28 cellular contexts compared by ENCODE assay signal in genomic region chr16:88340755-88341150, GRCh38. TPM values are rescaled to one million over a fixed set of nuclear protein-coding genes. Genes with fewer than 3 reads are reported as not detected.
"Had no signal": no experiment of that assay in that cellular context is flagged by ENCODE, and none has a peak within 500 bp of the region (broad histone marks: within the 10 kb centered on the region; RNA-seq: fewer than 3 reads in every experiment).

No MANE protein-coding gene starts in this region.

- H3K4me1 ChIP-seq: colonic mucosa, SJSA1 had no signal

- H3K4me3 ChIP-seq: cardiac muscle cell, colonic mucosa, SJSA1 had no signal

- H3K27ac ChIP-seq: brain microvascular endothelial cell, cardiac muscle cell, colonic mucosa, KMS-11, SJSA1 had no signal

- DNase-seq: activated B cell treated with CpG ODN at 0.5 μM for 24 hours; activated CD4-positive, alpha-beta T cell treated with anti-CD3 and anti-CD28 coated beads for 1 hour; activated CD4-positive, alpha-beta T cell treated with anti-CD3 and anti-CD28 coated beads, Interleukin-2, amount 10 ng/mL, durations not matched to agents 24 days and 14 days; activated CD4-positive, alpha-beta T cell treated with anti-CD3 and anti-CD28 coated beads, Interleukin-2, amount 50 U/mL, for 48 hours; activated CD8-positive, alpha-beta memory T cell treated with anti-CD3 and anti-CD28 coated beads, Interleukin-2, amount 10 ng/mL, durations not matched to agents 7 days and 5 days; activated effector memory CD4-positive, alpha-beta T cell treated with anti-CD3 and anti-CD28 coated beads, Interleukin-2, amount 50 U/mL, for 16 hours; activated naive CD4-positive, alpha-beta T cell treated with Interleukin-2 at 50 U/mL for 16 hours; activated T-cell treated with anti-CD3 and anti-CD28 coated beads, Interleukin-2, amount 50 U/mL, for 4 hours; amygdala; brain microvascular endothelial cell; cerebellar nuclear complex; NCI-H1436 treated with DMSO at 0.1 percent for 48 hours; NCI-H187; NCI-H2081 treated with DMSO at 0.1 percent for 48 hours; NCI-H510A; NCI-H526 treated with DMSO at 0.1 percent for 48 hours; NCI-H82; T-cell; T-helper 2 cell; T1000 had no signal

- H3K36me3 ChIP-seq: brain microvascular endothelial cell, cardiac muscle cell, colonic mucosa, SJSA1 had no signal

- ATAC-seq: activated CD8-positive, alpha-beta memory T cell treated with anti-CD3 and anti-CD28 coated beads, Interleukin-2, amount 10 ng/mL, durations not matched to agents 7 days and 5 days; activated naive CD4-positive, alpha-beta T cell treated with anti-CD3 and anti-CD28 coated beads, Interleukin-2, amount 50 U/mL, for 72 hours; activated T-cell treated with anti-CD3 and anti-CD28 coated beads, Interleukin-2, amount 50 U/mL, for 4 hours; SK-N-SH treated with all-trans-retinoic acid at 6 μM for 48 hours; T-cell had no signal

- FAIRE-seq: TTC549 had no signal

- H3K27me3 ChIP-seq: brain microvascular endothelial cell, cardiac muscle cell, colonic mucosa, SJSA1 had no signal

- H3K4me2 ChIP-seq: KMS-11 had no signal

- H3K9me3 ChIP-seq: colonic mucosa had no signal

RNA-seq across cellular contexts. Expression of gene ZNF469, which starts 42.0 kb away (rescaled TPM):
- total RNA-seq: MCF 10A had no signal
